ENCODE assay signal across 12 cellular contexts in the genomic region with DNA sequence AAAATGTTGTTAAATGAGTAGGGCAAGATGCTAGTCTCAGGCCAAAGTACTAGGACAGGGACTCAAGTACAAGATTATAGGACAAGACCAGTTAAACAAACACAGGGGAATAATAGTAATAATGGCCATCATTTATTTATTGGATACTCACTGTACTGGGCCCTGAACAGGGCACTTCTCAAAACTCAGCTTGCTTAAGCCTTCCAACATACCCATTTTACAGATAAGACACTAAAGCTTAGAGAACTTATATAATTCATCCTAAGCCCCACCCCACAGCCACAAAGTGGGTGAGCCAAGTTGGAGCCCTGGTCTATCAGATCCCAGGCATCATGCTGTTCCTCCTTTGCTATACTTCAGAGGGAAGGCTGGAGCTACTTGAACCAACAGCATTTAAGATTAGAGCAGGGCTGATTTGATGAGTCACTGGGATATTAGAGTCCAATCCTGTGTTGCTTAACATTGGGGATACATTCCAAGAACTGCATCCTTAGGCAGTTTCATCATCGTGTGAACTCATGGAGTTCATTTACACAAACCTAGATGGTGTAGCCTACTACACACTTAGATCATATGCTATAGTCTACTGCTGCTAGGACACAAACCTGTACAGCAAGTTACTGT.
A peak's percentile ranks its signal among the peaks of the same experiment; 100 is the strongest.
DNase-seq lines count a peak whose midpoint lies in the region; ATAC-seq and TF ChIP-seq lines count a peak whose summit lies in the region.
"Had no signal": no experiment of that assay in that cellular context is flagged by ENCODE, and none has a peak within 500 bp of the region (broad histone marks: within the 10 kb centered on the region; RNA-seq: fewer than 3 reads in every experiment).

No MANE protein-coding gene starts in this region.

- H3K9me3 Mint-ChIP-seq in HFFc6 (peaks cover 4% of the 10 kb centered on the region), endodermal cell (no peaks in the 10 kb centered on the region)

- H3K9me2 ChIP-seq in OCI-LY7 (ENCODE audit: insufficient read depth, low read length), result no peaks in the 10 kb centered on the region

- TF ChIP-seq CTCF in HFFc6 (IDR thresholded peaks at IDR 0.05), result no peak
- TF ChIP-seq CTCF in body of pancreas (IDR thresholded peaks at IDR 0.05), result no peak
- no peak for TF ChIP-seq CTCF in endodermal cell (conservative IDR thresholded peaks at IDR 0.05)
- no peak for TF ChIP-seq CTCF in OCI-LY7 (conservative IDR thresholded peaks at IDR 0.05; ENCODE audit: low read length)

- CTCF ChIA-PET in OCI-LY7 (lab: Charles Lee; ENCODE audit: unreplicated experiment), result no interaction called here

- H3K9me3 ChIP-seq in body of pancreas (no peaks in the 10 kb centered on the region), endodermal cell (ENCODE audit: control insufficient read depth, low read length) (no peaks in the 10 kb centered on the region), OCI-LY7 (ENCODE audit: low read length) (no peaks in the 10 kb centered on the region)
- H3K9me3 ChIP-seq: BE2C, spleen had no signal

- H3K9ac ChIP-seq in endodermal cell (ENCODE audit: extremely low read depth, low read length, poor library complexity, severe bottlenecking), result no peak overlapping the region

- H2AFZ ChIP-seq in OCI-LY7 (ENCODE audit: low read length), result no peak overlapping the region

- POLR2A ChIA-PET in OCI-LY7 (lab: Charles Lee), result interaction anchor here (0.5 to 0.6 kb wide), 2 partner anchors 395 to 721 kb away, joined by 3 read pairs; no protein-coding TSS in a partner anchor

- no peak for TF ChIP-seq POLR2A in body of pancreas (IDR thresholded peaks at IDR 0.05)

- H3K36me3 Mint-ChIP-seq in HFFc6 (ENCODE audit: low read depth), result peaks cover 7% of the 10 kb centered on the region; the same call in 1 of the 2 replicates
- H3K36me3 Mint-ChIP-seq in endodermal cell (ENCODE audit: low read depth), result no peaks in the 10 kb centered on the region

- H3K4me1 Mint-ChIP-seq in HFFc6 (ENCODE audit: low read depth), result peaks cover 44% of the 10 kb centered on the region
- peaks cover 2% of the 10 kb centered on the region for H3K4me1 Mint-ChIP-seq in endodermal cell

- H3K79me2 ChIP-seq in OCI-LY7 (ENCODE audit: insufficient read depth, low read depth, low read length), result no peaks in the 10 kb centered on the region

- intact Hi-C loops in body of pancreas (cut with DNase I) (no loop called here), OCI-LY7 (cut with micrococcal nuclease; ENCODE audit: unreplicated experiment) (no loop called here)

- H3K4me3 Mint-ChIP-seq in HFFc6 (no peak overlapping the region), endodermal cell (no peak overlapping the region)

- H3K4me1 ChIP-seq in body of pancreas (no peaks in the 10 kb centered on the region), endodermal cell (ENCODE audit: control insufficient read depth, insufficient read depth, low read length) (peaks cover 2% of the 10 kb centered on the region), OCI-LY7 (ENCODE audit: insufficient read depth, low read length, poor library complexity, severe bottlenecking) (peaks cover 23% of the 10 kb centered on the region)
- H3K4me1 ChIP-seq: BE2C, spleen had no signal

- H3K27me3 ChIP-seq in body of pancreas (no peaks in the 10 kb centered on the region), endodermal cell (ENCODE audit: control insufficient read depth, insufficient read depth, low read length, poor library complexity, severe bottlenecking) (peaks cover 4% of the 10 kb centered on the region)
- H3K27me3 ChIP-seq: BE2C had no signal

- no peak overlapping the region for H3K27ac ChIP-seq in body of pancreas
- H3K27ac ChIP-seq in endodermal cell (ENCODE audit: low read depth, low read length), result no peak overlapping the region
- no peak overlapping the region for H3K27ac ChIP-seq in OCI-LY7 (ENCODE audit: low read depth, low read length, poor library complexity, severe bottlenecking)
- H3K27ac ChIP-seq: spleen had no signal

- no peak overlapping the region for H3K4me3 ChIP-seq in body of pancreas
- H3K4me3 ChIP-seq in endodermal cell (ENCODE audit: low read length), result no peak overlapping the region
- H3K4me3 ChIP-seq in OCI-LY7 (ENCODE audit: low read depth, low read length, poor library complexity, severe bottlenecking), result no peak overlapping the region
- H3K4me3 ChIP-seq: spleen had no signal

- H3K27me3 Mint-ChIP-seq in HFFc6 (ENCODE audit: insufficient read depth), result no peaks in the 10 kb centered on the region
- H3K27me3 Mint-ChIP-seq in endodermal cell (ENCODE audit: insufficient read depth), result peaks cover 31% of the 10 kb centered on the region

- DNase-seq in A172 (ENCODE audit: low spot score) (peak; percentile 90), HFFc6 (peak; percentile 92), body of pancreas (no peak), kidney glomerular epithelial cell (lab: John Stamatoyannopoulos, UW) (peak; percentile 62), NCI-H2196 treated with DMSO at 0.1 percent for 48 hours (lab: John Stamatoyannopoulos, UW; ENCODE audit: unreplicated experiment) (no peak), endodermal cell (no peak), OCI-LY7 (ENCODE audit: low spot score) (no peak)
- DNase-seq: BE2C, MM.1S, NCI-H69, spleen had no signal

- peak overlapping the region; percentile 66 for H3K27ac Mint-ChIP-seq in HFFc6
- no peak overlapping the region for H3K27ac Mint-ChIP-seq in endodermal cell

- H4K20me1 ChIP-seq in OCI-LY7 (ENCODE audit: insufficient read depth, low read length), result no peaks in the 10 kb centered on the region

- BruUV-seq in OCI-LY7 (replicated peaks; lab: Mats Ljungman, UMichigan), result no TSS peak

- ATAC-seq in body of pancreas (peak; percentile 65), HG03565 (IDR thresholded peaks at IDR 0.05; ENCODE audit: unreplicated experiment) (no peak)

- 39 to 50% methylated on average over 1 of the region's 1 CpG for WGBS in body of pancreas, 2 donors
- WGBS in endodermal cell (ENCODE audit: insufficient coverage in 1 of 2, insufficient read length in 1 of 2), 2 experiments, result 89 to 91% methylated on average over 1 of the region's 1 CpG

- no peak overlapping the region for H3K4me2 ChIP-seq in OCI-LY7 (ENCODE audit: low read length)

- H3K36me3 ChIP-seq in body of pancreas (replicated peaks in 1 of 2; ENCODE audit: insufficient read depth in 1 of 2, low read depth in 2 of 2) (no peaks in the 10 kb centered on the region), endodermal cell (ENCODE audit: control insufficient read depth, insufficient read depth, low read length) (no peaks in the 10 kb centered on the region), OCI-LY7 (ENCODE audit: insufficient read depth, low read length) (no peaks in the 10 kb centered on the region)
- H3K36me3 ChIP-seq: BE2C, spleen had no signal

Comparison
In these comparisons a context has a peak if more than half of its experiments do, and no peak if none do; other contexts are left out.
1. DNase-seq: peak in A172 (single experiment), HFFc6 (single experiment) and kidney glomerular epithelial cell (single experiment); none in body of pancreas (0 of 4), NCI-H2196 treated with DMSO at 0.1 percent for 48 hours (single experiment), endodermal cell (single experiment) and OCI-LY7 (single experiment).